Comparison of ENCODE assay signal across 7 cellular contexts in genomic region chr6:108497883-108498282, GRCh38.
DNase-seq lines count a peak whose midpoint lies in the region; ATAC-seq and TF ChIP-seq lines count a peak whose summit lies in the region.

No MANE protein-coding gene starts in this region.

- H3K4me3 ChIP-seq in DND-41 (ENCODE audit: low read depth in 1 of 2, low read length in 2 of 2) = no peak overlapping the region
- no peak overlapping the region for H3K4me3 ChIP-seq in HAP-1
- H3K4me3 ChIP-seq in thyroid gland (replicated peaks in 1 of 3) = no peak overlapping the region

- in situ Hi-C loops in HAP-1 (cut with MboI; ENCODE audit: low sequenced_read_pairs) = loop anchor here (10.0 kb wide), 1 partner anchor 383 kb away; no protein-coding TSS in a partner anchor

- no peaks in the 10 kb centered on the region for H4K20me1 ChIP-seq in DND-41 (ENCODE audit: insufficient read depth, low read length)

- H3K79me2 ChIP-seq in DND-41 (ENCODE audit: insufficient read depth, low read length) = no peaks in the 10 kb centered on the region

- H3K27me3 ChIP-seq in DND-41 (ENCODE audit: insufficient read depth, low read length, poor library complexity) (no peaks in the 10 kb centered on the region), HAP-1 (ENCODE audit: low read depth) (no peaks in the 10 kb centered on the region), foreskin keratinocyte (no peaks in the 10 kb centered on the region), thyroid gland (no peaks in the 10 kb centered on the region)

- intact Hi-C loops in thyroid gland (cut with DNase I) = no loop called here

- DNase-seq in DND-41 (peak; percentile 32), HAP-1 (ENCODE audit: low spot score in 2 of 2) (peak; percentile 54 to 66), SHP77 treated with DMSO at 0.1 percent for 48 hours (lab: John Stamatoyannopoulos, UW) (peak; percentile 2), foreskin keratinocyte (peak; percentile 7 to 35), thyroid gland (peak; percentile 9 to 25)

- H3K4me1 ChIP-seq in DND-41 (ENCODE audit: insufficient read depth, low read length) = no peaks in the 10 kb centered on the region
- no peaks in the 10 kb centered on the region for H3K4me1 ChIP-seq in HAP-1
- H3K4me1 ChIP-seq in foreskin keratinocyte = peaks cover 9% of the 10 kb centered on the region
- no peaks in the 10 kb centered on the region for H3K4me1 ChIP-seq in thyroid gland

- H3K36me3 ChIP-seq in DND-41 (ENCODE audit: insufficient read depth, low read length) (0 out of 2 replicates have a peak, but pooled peaks cover 3% of the 10 kb centered on the region), HAP-1 (replicated peaks) (no peaks in the 10 kb centered on the region), thyroid gland (no peaks in the 10 kb centered on the region)

- H3K9ac ChIP-seq in DND-41 (ENCODE audit: low read depth, low read length) = no peak overlapping the region

- H2AFZ ChIP-seq in DND-41 (ENCODE audit: low read depth, low read length) = no peak overlapping the region

- 36 to 44% methylated on average over 3 of the region's 3 CpGs for WGBS in thyroid gland, 2 donors

- TF ChIP-seq CTCF in DND-41 (IDR thresholded peaks at IDR 0.05; ENCODE audit: borderline replicate concordance, extremely low read depth, low read length, poor library complexity, severe bottlenecking) (peak; percentile 53), foreskin keratinocyte (conservative IDR thresholded peaks at IDR 0.05) (peak; percentile 54), thyroid gland (IDR thresholded peaks at IDR 0.05) (peak in 3 of 6 experiments; percentile 19 to 38 (median 24))

- no peak for TF ChIP-seq POLR2A in thyroid gland (IDR thresholded peaks at IDR 0.05)

- H3K27ac ChIP-seq in DND-41 (ENCODE audit: low read length) (no peak overlapping the region), foreskin keratinocyte (no peak overlapping the region), thyroid gland (no peak overlapping the region)

- ATAC-seq in DND-41 (ENCODE audit: insufficient read depth, low read depth) = peak; percentile 63; the same call in 2 of the 3 replicates
- peak; percentile 63 for ATAC-seq in foreskin keratinocyte
- no peak for ATAC-seq in GM19351 (IDR thresholded peaks at IDR 0.05; ENCODE audit: unreplicated experiment)
- no peak for ATAC-seq in HG02798 (IDR thresholded peaks at IDR 0.05; ENCODE audit: poor library complexity, unreplicated experiment)

- H3K4me2 ChIP-seq in DND-41 (ENCODE audit: insufficient read depth, low read length) = no peak overlapping the region

- no peaks in the 10 kb centered on the region for H3K9me3 ChIP-seq in DND-41 (ENCODE audit: insufficient read depth, low read length, severe bottlenecking)
- H3K9me3 ChIP-seq in HAP-1 = no peaks in the 10 kb centered on the region
- H3K9me3 ChIP-seq in thyroid gland = no peaks in the 10 kb centered on the region

Comparison
In these comparisons a context has a peak if more than half of its experiments do, and no peak if none do; other contexts are left out.
1. ATAC-seq: peak in DND-41 (single experiment) and foreskin keratinocyte (single experiment); none in GM19351 (single experiment) and HG02798 (single experiment).
2. DNase-seq: peak in every context shown above with its lines; median percentile 60 in HAP-1; 32 in DND-41; 21 in foreskin keratinocyte; 17 in thyroid gland; 2 in SHP77 treated with DMSO at 0.1 percent for 48 hours.